31 cellular contexts compared by ENCODE assay signal in genomic region chr7:292826-293225, GRCh38. TPM values are rescaled to one million over a fixed set of nuclear protein-coding genes. Genes with fewer than 3 reads are reported as not detected.
"Had no signal": no experiment of that assay in that cellular context is flagged by ENCODE, and none has a peak within 500 bp of the region (broad histone marks: within the 10 kb centered on the region; RNA-seq: fewer than 3 reads in every experiment).

No MANE protein-coding gene starts in this region.

- H3K4me1 ChIP-seq: SJSA1 had no signal

- FAIRE-seq: astrocyte had no signal

- H3K27ac ChIP-seq: RWPE1, SJSA1 had no signal

- H3K4me3 ChIP-seq: SJSA1 had no signal

- H3K9me3 ChIP-seq: SJSA1 had no signal

- H3K36me3 ChIP-seq: SJSA1 had no signal

- DNase-seq: activated CD4-positive, alpha-beta T cell treated with anti-CD3 and anti-CD28 coated beads for 4 hours; activated CD8-positive, alpha-beta memory T cell treated with anti-CD3 and anti-CD28 coated beads, Interleukin-2, amount 50 U/mL, for 4 hours; activated CD8-positive, alpha-beta T cell treated with anti-CD3 and anti-CD28 coated beads for 36 hours; activated naive CD4-positive, alpha-beta T cell treated with Interleukin-2 at 50 U/mL for 16 hours; activated naive CD8-positive, alpha-beta T cell treated with anti-CD3 and anti-CD28 coated beads, Interleukin-2, amount 50 U/mL, for 24 hours; activated T-cell treated with anti-CD3 and anti-CD28 coated beads, Interleukin-2, amount 50 U/mL, for 1 hour; amygdala; caudate nucleus; IMR-90; Kasumi-1; KBM-7; NCI-H1048; NCI-H146; NCI-H187 treated with DMSO at 0.1 percent for 48 hours; NCI-H2107; NCI-H2171 treated with DMSO at 0.1 percent for 48 hours; NCI-H345; NCI-H510A; NCI-H526 treated with DMSO at 0.1 percent for 48 hours; NK-92 treated with Interleukin-12 subunit alpha and Interleukin-12 subunit beta, amount 100 ng/mL, for 24 hours; OCI-M1; SHP77; SW 1271 had no signal

- ATAC-seq: activated CD4-positive, CD25-positive, alpha-beta regulatory T cell treated with anti-CD3 and anti-CD28 coated beads, Interleukin-2, amount 50 U/mL, for 24 hours; activated CD8-positive, alpha-beta T cell treated with anti-CD3 and anti-CD28 coated beads for 36 hours; activated naive CD4-positive, alpha-beta T cell treated with anti-CD3 and anti-CD28 coated beads, Interleukin-2, amount 50 U/mL, for 72 hours; activated naive CD8-positive, alpha-beta T cell treated with anti-CD3 and anti-CD28 coated beads, Interleukin-2, amount 50 U/mL, for 24 hours; Panc1; SK-N-SH treated with all-trans-retinoic acid at 6 μM for 48 hours had no signal

RNA-seq across cellular contexts. Expression of gene FOXL3, which starts 2.9 kb away (rescaled TPM):
- total RNA-seq: activated CD8-positive, alpha-beta T cell treated with anti-CD3 and anti-CD28 coated beads for 36 hours; activated naive CD4-positive, alpha-beta T cell treated with anti-CD3 and anti-CD28 coated beads, Interleukin-2, amount 50 U/mL, for 72 hours; astrocyte; IMR-90; SJSA1; T-helper 1 cell treated with Interleukin-12 subunit alpha and Interleukin-12 subunit beta and Interleukin-4 antibody, amounts not matched to agents 30 ng/mL and 1 ng/mL, for 36 hours had no signal
- polyA plus RNA-seq: IMR-90 had no signal
